Comparison of ENCODE assay signal across 1 cellular context in genomic region chr4:119039779-119040178, GRCh38.
TF ChIP-seq lines count a peak whose summit lies in the region.

No MANE protein-coding gene starts in this region.

TF ChIP-seq in GM23338, 12 proteins besides CTCF, POLR2A, EP300 and RAD21 (continued from another document):
- no peak for TF ChIP-seq ZNF462 (CRISPR knock-in tag; IDR thresholded peaks at IDR 0.05)
- TF ChIP-seq NANOG (IDR thresholded peaks at IDR 0.05; ENCODE audit: borderline replicate concordance) = no peak
